ENCODE assay signal across 15 cellular contexts in the genomic region with DNA sequence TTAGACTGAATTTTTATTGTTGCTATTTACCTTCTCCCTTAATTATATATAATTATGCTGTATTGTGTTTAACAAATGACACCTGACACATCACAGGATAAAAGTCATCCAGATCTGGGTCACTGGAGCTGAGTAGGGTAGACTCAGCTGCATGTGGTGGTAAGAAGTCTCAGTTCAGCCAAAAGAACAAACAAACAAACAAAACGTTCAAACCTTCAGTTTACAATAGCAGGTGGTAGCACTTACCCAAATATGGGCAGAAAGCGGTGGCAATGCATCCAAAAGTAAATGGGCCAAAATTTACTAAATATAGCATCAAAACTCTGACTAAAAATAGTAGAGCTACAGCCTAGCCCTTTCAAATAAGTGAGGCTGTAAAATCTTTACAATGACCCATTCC. TPM values are rescaled to one million over a fixed set of nuclear protein-coding genes. Genes with fewer than 3 reads are reported as not detected.
DNase-seq lines count a peak whose midpoint lies in the region; ATAC-seq lines count a peak whose summit lies in the region.
"Had no signal": no experiment of that assay in that cellular context is flagged by ENCODE, and none has a peak within 500 bp of the region (broad histone marks: within the 10 kb centered on the region; RNA-seq: fewer than 3 reads in every experiment).

No MANE protein-coding gene starts in this region.

- peak overlapping the region; percentile 65 for H3K27ac ChIP-seq in epithelial cell of prostate
- H3K27ac ChIP-seq: tibial artery, WERI-Rb-1 had no signal

- no peak overlapping the region for H3K27ac Mint-ChIP-seq in activated naive CD4-positive, alpha-beta T cell treated with anti-CD3 and anti-CD28 coated beads for 36 hours
- H3K27ac Mint-ChIP-seq: activated T-cell treated with anti-CD3 and anti-CD28 coated beads, Interleukin-2, amount 50 U/mL, for 24 hours; nephron progenitor cell had no signal

- intact Hi-C loops in activated naive CD4-positive, alpha-beta T cell treated with anti-CD3 and anti-CD28 coated beads for 36 hours (cut with micrococcal nuclease) = no loop called here

- peaks cover 2% of the 10 kb centered on the region for H3K9me3 Mint-ChIP-seq in activated naive CD4-positive, alpha-beta T cell treated with anti-CD3 and anti-CD28 coated beads for 36 hours
- H3K9me3 Mint-ChIP-seq: nephron progenitor cell had no signal

- no peak overlapping the region for H3K4me3 Mint-ChIP-seq in activated naive CD4-positive, alpha-beta T cell treated with anti-CD3 and anti-CD28 coated beads for 36 hours
- H3K4me3 Mint-ChIP-seq: activated T-cell treated with anti-CD3 and anti-CD28 coated beads, Interleukin-2, amount 50 U/mL, for 24 hours; nephron progenitor cell had no signal

- DNase-seq in NCI-H345 (lab: John Stamatoyannopoulos, UW) (peak; percentile 31), NCI-H345 treated with DMSO at 0.1 percent for 48 hours (lab: John Stamatoyannopoulos, UW; ENCODE audit: unreplicated experiment) (no peak), epithelial cell of prostate (ENCODE audit: low read depth, low spot score) (no peak), NCI-H187 (lab: John Stamatoyannopoulos, UW) (no peak), NAMALWA (ENCODE audit: low spot score) (no peak)
- DNase-seq in activated naive CD4-positive, alpha-beta T cell treated with anti-CD3 and anti-CD28 coated beads for 36 hours = no peak
- DNase-seq: activated T-cell treated with anti-CD3 and anti-CD28 coated beads, Interleukin-2, amount 50 U/mL, for 24 hours; left cardiac atrium; NCI-H446; nephron progenitor cell; SHP77 treated with DMSO at 0.1 percent for 48 hours; tibial artery; WERI-Rb-1 had no signal

- no peaks in the 10 kb centered on the region for H3K36me3 Mint-ChIP-seq in activated naive CD4-positive, alpha-beta T cell treated with anti-CD3 and anti-CD28 coated beads for 36 hours (ENCODE audit: low read depth)

- no peaks in the 10 kb centered on the region for H3K4me1 Mint-ChIP-seq in activated naive CD4-positive, alpha-beta T cell treated with anti-CD3 and anti-CD28 coated beads for 36 hours (ENCODE audit: low read depth)
- H3K4me1 Mint-ChIP-seq: nephron progenitor cell had no signal

- ATAC-seq in HG02623 (IDR thresholded peaks at IDR 0.05; ENCODE audit: unreplicated experiment) (peak; percentile 7), HG03432 (IDR thresholded peaks at IDR 0.05; ENCODE audit: unreplicated experiment) (peak; percentile 19)
- ATAC-seq: left cardiac atrium had no signal

- CTCF ChIA-PET in activated naive CD4-positive, alpha-beta T cell treated with anti-CD3 and anti-CD28 coated beads for 36 hours (lab: Charles Lee) = no interaction called here

- H3K27me3 Mint-ChIP-seq in activated naive CD4-positive, alpha-beta T cell treated with anti-CD3 and anti-CD28 coated beads for 36 hours (ENCODE audit: low read depth) = no peaks in the 10 kb centered on the region
- H3K27me3 Mint-ChIP-seq: activated T-cell treated with anti-CD3 and anti-CD28 coated beads, Interleukin-2, amount 50 U/mL, for 24 hours had no signal

RNA-seq across cellular contexts. Expression of gene ZWINT, which starts 42.2 kb away (rescaled TPM):
- 10 to 100 TPM; 80.8 to 85.4 TPM for total RNA-seq in activated naive CD4-positive, alpha-beta T cell treated with anti-CD3 and anti-CD28 coated beads for 36 hours
